ENCODE assay signal across 8 cellular contexts in the genomic region with DNA sequence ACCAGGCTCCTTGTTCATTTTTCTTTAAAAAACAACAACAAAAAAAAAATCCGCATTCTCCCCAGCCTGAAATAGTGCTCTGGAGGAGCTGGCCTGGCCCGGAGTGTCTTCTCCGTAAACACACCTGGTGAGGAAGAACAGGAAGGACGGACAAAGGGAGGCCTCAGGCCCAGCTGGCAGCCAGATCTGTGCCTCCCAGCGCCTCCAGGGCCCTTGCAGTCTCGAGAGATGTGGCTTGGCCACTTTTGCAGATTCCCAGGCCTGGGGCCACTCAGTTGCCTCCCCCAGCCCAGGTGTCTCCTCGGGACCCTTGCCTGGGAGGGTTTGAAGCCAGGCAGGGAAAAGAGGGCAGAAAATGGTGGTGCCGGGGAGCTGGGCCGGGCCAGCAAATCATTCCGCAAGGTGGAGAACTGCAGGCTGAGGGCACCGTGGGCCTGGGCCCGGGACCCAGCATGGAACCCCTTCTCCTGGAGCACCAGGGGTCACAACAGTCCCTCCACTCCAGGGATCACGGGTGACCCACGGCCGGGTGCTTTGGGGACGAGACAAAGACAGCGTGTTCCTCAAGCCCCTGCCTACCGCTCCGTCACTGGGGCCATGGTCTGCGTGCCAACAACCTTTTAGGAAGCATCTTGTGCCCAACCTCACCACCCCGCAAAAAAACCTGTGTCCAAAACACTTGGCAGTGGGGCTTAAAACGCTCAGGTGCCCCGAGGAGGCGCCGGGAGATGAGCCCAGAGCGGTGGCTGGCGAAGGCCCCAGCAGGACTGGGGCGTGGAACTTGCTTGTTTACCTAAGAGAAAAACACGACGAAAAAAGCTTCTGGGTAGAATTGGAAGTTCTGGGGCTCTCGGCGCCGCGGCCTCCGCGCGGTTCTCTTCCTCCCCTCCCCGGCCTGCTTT.
DNase-seq lines count a peak whose midpoint lies in the region; ATAC-seq and TF ChIP-seq lines count a peak whose summit lies in the region.

No MANE protein-coding gene starts in this region.

- peaks cover 37% of the 10 kb centered on the region for H3K4me1 Mint-ChIP-seq in activated B cell treated with CpG ODN at 0.5 μM for 24 hours
- H3K4me1 Mint-ChIP-seq in naive thymus-derived CD8-positive, alpha-beta T cell: peaks cover 6 to 46% (median 25%) of the 10 kb centered on the region in 4 donors

- peak overlapping the region; percentile 93 to 100 (median 98) for H3K27ac ChIP-seq in esophagus muscularis mucosa (replicated peaks in 1 of 4)

- H3K27me3 Mint-ChIP-seq in activated B cell treated with CpG ODN at 0.5 μM for 24 hours: no peaks in the 10 kb centered on the region
- no peaks in the 10 kb centered on the region for H3K27me3 Mint-ChIP-seq in naive thymus-derived CD8-positive, alpha-beta T cell

- H3K27ac Mint-ChIP-seq in activated B cell treated with CpG ODN at 0.5 μM for 24 hours: peak overlapping the region; percentile 84
- H3K27ac Mint-ChIP-seq in naive thymus-derived CD8-positive, alpha-beta T cell: peak overlapping the region; percentile 78 to 96 (median 92)

- H3K27me3 ChIP-seq in esophagus muscularis mucosa: no peaks in the 10 kb centered on the region

- ATAC-seq in activated B cell treated with CpG ODN at 0.5 μM for 24 hours (ENCODE audit: low read depth) (peak; percentile 48), GM18868 (IDR thresholded peaks at IDR 0.05; ENCODE audit: unreplicated experiment) (no peak), GM21529 (IDR thresholded peaks at IDR 0.05; ENCODE audit: unreplicated experiment) (no peak)
- peak; percentile 69 to 71 for ATAC-seq in naive thymus-derived CD8-positive, alpha-beta T cell

- TF ChIP-seq EP300 in esophagus muscularis mucosa (IDR thresholded peaks at IDR 0.05): no peak

- no peaks in the 10 kb centered on the region for H3K36me3 ChIP-seq in esophagus muscularis mucosa

- peak; percentile 66 to 72 for DNase-seq in NCI-H2081 (lab: John Stamatoyannopoulos, UW)
- DNase-seq in NCI-H2081 treated with DMSO at 0.1 percent for 48 hours (lab: John Stamatoyannopoulos, UW): no peak
- no peak for DNase-seq in activated B cell treated with CpG ODN at 0.5 μM for 24 hours
- DNase-seq in esophagus muscularis mucosa (ENCODE audit: extremely low spot score): no peak
- peak in 4 of 10 donors; percentile 9 to 55 (median 40) for DNase-seq in naive thymus-derived CD8-positive, alpha-beta T cell
- no peak for DNase-seq in HPDE6-E6E7 (ENCODE audit: extremely low spot score)

- WGBS in esophagus muscularis mucosa: 16% methylated on average over 28 of the region's 38 CpGs

- H3K4me3 ChIP-seq in esophagus muscularis mucosa: peak overlapping the region; percentile 67 to 83 (median 72)

- no peaks in the 10 kb centered on the region for H3K9me3 Mint-ChIP-seq in activated B cell treated with CpG ODN at 0.5 μM for 24 hours
- H3K9me3 Mint-ChIP-seq in naive thymus-derived CD8-positive, alpha-beta T cell: no peaks in the 10 kb centered on the region

- intact Hi-C loops in activated B cell treated with CpG ODN at 0.5 μM for 24 hours (cut with micrococcal nuclease) (loop anchor here (1.0 kb wide), 2 partner anchors 8 to 10 kb away; no protein-coding TSS in a partner anchor), esophagus muscularis mucosa (cut with DNase I) (no loop called here)

- peak overlapping the region; percentile 86 for H3K4me3 Mint-ChIP-seq in activated B cell treated with CpG ODN at 0.5 μM for 24 hours
- peak overlapping the region; percentile 81 to 92 (median 86) for H3K4me3 Mint-ChIP-seq in naive thymus-derived CD8-positive, alpha-beta T cell

- TF ChIP-seq CTCF in activated B cell treated with CpG ODN at 0.5 μM for 24 hours (IDR thresholded peaks at IDR 0.05) (no peak), esophagus muscularis mucosa (IDR thresholded peaks at IDR 0.05) (no peak)

- no peaks in the 10 kb centered on the region for H3K9me3 ChIP-seq in esophagus muscularis mucosa

- H3K36me3 Mint-ChIP-seq in activated B cell treated with CpG ODN at 0.5 μM for 24 hours (ENCODE audit: low read depth): no peaks in the 10 kb centered on the region
- no peaks in the 10 kb centered on the region for H3K36me3 Mint-ChIP-seq in naive thymus-derived CD8-positive, alpha-beta T cell

- CTCF ChIA-PET in activated B cell treated with CpG ODN at 0.5 μM for 24 hours (lab: Charles Lee): interaction anchor here (1.2 kb wide), 2 partner anchors 31 to 73 kb away, joined by 3 to 4 read pairs; no protein-coding TSS in a partner anchor

- no peak for TF ChIP-seq POLR2A in esophagus muscularis mucosa (IDR thresholded peaks at IDR 0.05; ENCODE audit: low read depth)

- peaks cover 62 to 83% (median 75%) of the 10 kb centered on the region in 4 donors for H3K4me1 ChIP-seq in esophagus muscularis mucosa

- POLR2A ChIA-PET in activated B cell treated with CpG ODN at 0.5 μM for 24 hours (lab: Charles Lee): interaction anchor here (0.6 to 3.6 kb wide), 7 partner anchors 9 to 26 kb away, joined by 3 to 34 read pairs (median 7); no protein-coding TSS in a partner anchor
- POLR2A ChIA-PET in naive thymus-derived CD8-positive, alpha-beta T cell (lab: Charles Lee): interaction anchor here (0.9 to 6.4 kb wide), 7 partner anchors 8 to 718 kb away, joined by 3 to 51 read pairs (median 10); partner anchors contain the start of gene TBC1D22A

Comparison
In these comparisons a context has a peak if more than half of its experiments do, and no peak if none do; other contexts are left out.
1. DNase-seq: peak in NCI-H2081 (2 of 2); none in NCI-H2081 treated with DMSO at 0.1 percent for 48 hours (single experiment), activated B cell treated with CpG ODN at 0.5 μM for 24 hours (single experiment), esophagus muscularis mucosa (single experiment) and HPDE6-E6E7 (single experiment).
2. ATAC-seq: peak in activated B cell treated with CpG ODN at 0.5 μM for 24 hours (single experiment) and naive thymus-derived CD8-positive, alpha-beta T cell (2 of 2); none in GM18868 (single experiment) and GM21529 (single experiment).